19 cellular contexts compared by ENCODE assay signal in the genomic region with DNA sequence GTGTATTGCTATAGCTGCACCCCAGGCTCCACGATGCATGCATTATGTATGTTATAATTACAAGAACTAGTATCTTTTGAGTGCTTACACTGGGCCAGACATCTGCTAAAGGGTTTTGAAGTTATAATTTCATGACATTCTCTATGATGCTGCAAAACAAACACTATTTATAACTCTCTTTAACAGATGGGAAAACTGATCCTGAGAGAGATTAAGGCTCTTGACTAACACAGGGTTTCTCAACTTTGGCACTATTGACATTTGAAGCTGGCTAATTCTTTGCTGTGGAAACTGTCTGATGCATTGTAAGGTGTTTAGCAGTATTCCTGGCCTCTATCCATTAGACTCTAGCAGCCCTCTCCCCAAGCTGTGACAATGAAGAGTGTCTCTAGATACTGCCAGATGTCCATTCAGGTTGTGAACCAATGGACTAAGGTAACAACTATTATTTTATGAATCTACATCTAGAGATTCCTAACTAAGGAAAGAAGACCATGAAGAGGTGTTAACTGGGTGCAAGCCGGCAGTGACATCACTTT.
"Had no signal": no experiment of that assay in that cellular context is flagged by ENCODE, and none has a peak within 500 bp of the region (broad histone marks: within the 10 kb centered on the region; RNA-seq: fewer than 3 reads in every experiment).

No MANE protein-coding gene starts in this region.

- H3K27ac ChIP-seq: brain microvascular endothelial cell, coronary artery, lower lobe of right lung, thyroid gland had no signal

- FAIRE-seq: frontal cortex had no signal

- DNase-seq: activated CD4-positive, alpha-beta T cell treated with anti-CD3 and anti-CD28 coated beads, Interleukin-2, amount 50 U/mL, for 1 hour; activated CD4-positive, CD25-positive, alpha-beta regulatory T cell treated with anti-CD3 and anti-CD28 coated beads, Interleukin-2, amount 50 U/mL, for 72 hours; activated CD8-positive, alpha-beta memory T cell treated with anti-CD3 and anti-CD28 coated beads for 24 hours; activated CD8-positive, alpha-beta memory T cell treated with anti-CD3 and anti-CD28 coated beads, Interleukin-2, amount 50 U/mL, for 48 hours; activated effector memory CD4-positive, alpha-beta T cell treated with Interleukin-2 at 50 U/mL for 16 hours; activated naive CD4-positive, alpha-beta T cell treated with anti-CD3 and anti-CD28 coated beads, Interleukin-2, amount 50 U/mL, for 16 hours; activated T-cell treated with anti-CD3 and anti-CD28 coated beads, Interleukin-2, amount 50 U/mL, for 48 hours; aorta; brain microvascular endothelial cell; hypothalamus; islet precursor cell; lower lobe of right lung; midbrain; occipital lobe; stimulated activated CD8-positive, alpha-beta memory T cell treated with anti-CD3 and anti-CD28 coated beads, Interleukin-4, amount 100 ng/mL, for 48 hours; stimulated activated naive CD4-positive, alpha-beta T cell; thyroid gland had no signal

- ATAC-seq: lower lobe of right lung had no signal

- H3K36me3 ChIP-seq: brain microvascular endothelial cell, lower lobe of right lung, thyroid gland had no signal

- H3K9me3 ChIP-seq: lower lobe of right lung, thyroid gland had no signal

- H3K4me3 ChIP-seq: coronary artery, lower lobe of right lung, thyroid gland had no signal

- H3K4me1 ChIP-seq: lower lobe of right lung, thyroid gland had no signal

- H3K27me3 ChIP-seq: brain microvascular endothelial cell, thyroid gland had no signal
